8 cellular contexts compared by ENCODE assay signal in genomic region chr22:30289980-30290313, GRCh38. TPM values are rescaled to one million over a fixed set of nuclear protein-coding genes. Genes with fewer than 3 reads are reported as not detected.
DNase-seq lines count a peak whose midpoint lies in the region; ATAC-seq and TF ChIP-seq lines count a peak whose summit lies in the region.

No MANE protein-coding gene starts in this region.

- no peak for DNase-seq in CD8-positive, alpha-beta T cell
- DNase-seq in activated T-helper 1 cell treated with anti-CD3 and anti-CD28 coated beads, Interleukin-12 subunit alpha, Interleukin-12 subunit beta, Interleukin-2, Interleukin-4 antibody, amounts not matched to agents 30 ng/mL and 10 ng/mL and 1 ng/mL, durations not matched to agents 14 hours and 24 hours and 36 hours (ENCODE audit: low spot score) = no peak
- DNase-seq in stomach (no peak), AML-193 (lab: John Stamatoyannopoulos, UW) (no peak), EL (no peak)

- intact Hi-C loops in CD8-positive, alpha-beta T cell (cut with DNase I, micrococcal nuclease) = loop anchor here (1.0 kb wide), 6 partner anchors 16 to 136 kb away; partner anchors contain the start of genes SF3A1 (in 1 of the 2) and TBC1D10A (in 1 of the 2)
- intact Hi-C loops in activated T-helper 1 cell treated with anti-CD3 and anti-CD28 coated beads, Interleukin-12 subunit alpha, Interleukin-12 subunit beta, Interleukin-2, Interleukin-4 antibody, amounts not matched to agents 30 ng/mL and 10 ng/mL and 1 ng/mL, durations not matched to agents 14 hours and 24 hours and 36 hours (cut with micrococcal nuclease) = loop anchor here (1.0 to 5.0 kb wide), 9 partner anchors 16 to 523 kb away; partner anchors contain the start of genes CCDC157, LIF, PES1 and TBC1D10A
- intact Hi-C loops in stomach (cut with DNase I; ENCODE audit: low total_unique reads) = loop anchor here (5.0 kb wide), 1 partner anchor 97 kb away; the partner anchor contains the start of gene RNF215

- POLR2A ChIA-PET in CD8-positive, alpha-beta T cell (lab: Charles Lee) = interaction anchor here (0.9 to 10.9 kb wide), 11 partner anchors 8 to 137 kb away, joined by 3 to 143 read pairs (median 12); partner anchors contain the start of genes CCDC157, RNF215, SF3A1 and TBC1D10A

- TF ChIP-seq CTCF in CD8-positive, alpha-beta T cell (IDR thresholded peaks at IDR 0.05) = no peak
- no peak for TF ChIP-seq CTCF in stomach (IDR thresholded peaks at IDR 0.05)

- H3K27me3 ChIP-seq in CD8-positive, alpha-beta T cell (ENCODE audit: insufficient read depth, low read length) = no peaks in the 10 kb centered on the region
- H3K27me3 ChIP-seq in stomach = no peaks in the 10 kb centered on the region

- H3K4me1 Mint-ChIP-seq in CD8-positive, alpha-beta T cell (ENCODE audit: low read depth) = peaks cover 47% of the 10 kb centered on the region
- peaks cover 50% of the 10 kb centered on the region for H3K4me1 Mint-ChIP-seq in activated T-helper 1 cell treated with anti-CD3 and anti-CD28 coated beads, Interleukin-12 subunit alpha, Interleukin-12 subunit beta, Interleukin-2, Interleukin-4 antibody, amounts not matched to agents 30 ng/mL and 10 ng/mL and 1 ng/mL, durations not matched to agents 14 hours and 24 hours and 36 hours (ENCODE audit: low read depth)

- no peaks in the 10 kb centered on the region for H3K27me3 Mint-ChIP-seq in CD8-positive, alpha-beta T cell (ENCODE audit: low read depth)
- H3K27me3 Mint-ChIP-seq in activated T-helper 1 cell treated with anti-CD3 and anti-CD28 coated beads, Interleukin-12 subunit alpha, Interleukin-12 subunit beta, Interleukin-2, Interleukin-4 antibody, amounts not matched to agents 30 ng/mL and 10 ng/mL and 1 ng/mL, durations not matched to agents 14 hours and 24 hours and 36 hours (ENCODE audit: insufficient read depth) = no peaks in the 10 kb centered on the region

- peaks cover 23% of the 10 kb centered on the region for H3K36me3 ChIP-seq in CD8-positive, alpha-beta T cell (ENCODE audit: insufficient read depth, low read length)
- H3K36me3 ChIP-seq in stomach = peaks cover 37 to 56% (median 51%) of the 10 kb centered on the region in 4 donors

- peaks cover 41% of the 10 kb centered on the region for H3K36me3 Mint-ChIP-seq in CD8-positive, alpha-beta T cell
- H3K36me3 Mint-ChIP-seq in activated T-helper 1 cell treated with anti-CD3 and anti-CD28 coated beads, Interleukin-12 subunit alpha, Interleukin-12 subunit beta, Interleukin-2, Interleukin-4 antibody, amounts not matched to agents 30 ng/mL and 10 ng/mL and 1 ng/mL, durations not matched to agents 14 hours and 24 hours and 36 hours (ENCODE audit: low read depth) = peaks cover 10% of the 10 kb centered on the region

- no peaks in the 10 kb centered on the region for H3K9me3 ChIP-seq in CD8-positive, alpha-beta T cell (ENCODE audit: low read length)
- no peaks in the 10 kb centered on the region for H3K9me3 ChIP-seq in stomach

- H3K27ac Mint-ChIP-seq in CD8-positive, alpha-beta T cell = peak overlapping the region; percentile 84
- H3K27ac Mint-ChIP-seq in activated T-helper 1 cell treated with anti-CD3 and anti-CD28 coated beads, Interleukin-12 subunit alpha, Interleukin-12 subunit beta, Interleukin-2, Interleukin-4 antibody, amounts not matched to agents 30 ng/mL and 10 ng/mL and 1 ng/mL, durations not matched to agents 14 hours and 24 hours and 36 hours = peak overlapping the region; percentile 81

- 8 to 17% (median 15%) methylated on average over 6 to 12 of the region's 12 CpGs for WGBS in stomach, 5 donors

- no peak for TF ChIP-seq POLR2A in stomach (IDR thresholded peaks at IDR 0.05)

- H3K4me3 Mint-ChIP-seq in CD8-positive, alpha-beta T cell = peak overlapping the region; percentile 90
- peak overlapping the region; percentile 87 for H3K4me3 Mint-ChIP-seq in activated T-helper 1 cell treated with anti-CD3 and anti-CD28 coated beads, Interleukin-12 subunit alpha, Interleukin-12 subunit beta, Interleukin-2, Interleukin-4 antibody, amounts not matched to agents 30 ng/mL and 10 ng/mL and 1 ng/mL, durations not matched to agents 14 hours and 24 hours and 36 hours

- peak overlapping the region; percentile 44 for H3K27ac ChIP-seq in CD8-positive, alpha-beta T cell (ENCODE audit: low read depth, low read length)
- peak overlapping the region; percentile 85 to 97 (median 89) for H3K27ac ChIP-seq in stomach

- TF ChIP-seq EP300 in stomach (IDR thresholded peaks at IDR 0.05) = no peak

- peak; percentile 37 for ATAC-seq in CD8-positive, alpha-beta T cell
- ATAC-seq in HG02642 (IDR thresholded peaks at IDR 0.05; ENCODE audit: poor library complexity, unreplicated experiment) = peak; percentile 10
- ATAC-seq in HG03439 (IDR thresholded peaks at IDR 0.05; ENCODE audit: unreplicated experiment) = no peak

- H3K9me3 Mint-ChIP-seq in CD8-positive, alpha-beta T cell = no peaks in the 10 kb centered on the region
- H3K9me3 Mint-ChIP-seq in activated T-helper 1 cell treated with anti-CD3 and anti-CD28 coated beads, Interleukin-12 subunit alpha, Interleukin-12 subunit beta, Interleukin-2, Interleukin-4 antibody, amounts not matched to agents 30 ng/mL and 10 ng/mL and 1 ng/mL, durations not matched to agents 14 hours and 24 hours and 36 hours = no peaks in the 10 kb centered on the region

- H3K4me1 ChIP-seq in CD8-positive, alpha-beta T cell (ENCODE audit: insufficient read depth, low read length) = peaks cover 39% of the 10 kb centered on the region
- peaks cover 36 to 55% (median 48%) of the 10 kb centered on the region in 4 donors for H3K4me1 ChIP-seq in stomach

- H3K4me3 ChIP-seq in CD8-positive, alpha-beta T cell (ENCODE audit: low read depth, low read length) = peak overlapping the region; percentile 76
- H3K4me3 ChIP-seq in iPS-11a (ENCODE audit: low read depth, low read length) (peak overlapping the region; percentile 67), stomach (peak overlapping the region; percentile 84 to 97 (median 88))

- CTCF ChIA-PET in CD8-positive, alpha-beta T cell (lab: Charles Lee) = interaction anchor here (1.1 to 20.4 kb wide), 10 partner anchors 15 to 181 kb away, joined by 4 to 528 read pairs (median 68); partner anchors contain the start of genes CCDC157, MTFP1, RNF215 and SEC14L2

RNA-seq across cellular contexts. Expression of gene CASTOR1, which starts 0.6 kb away (rescaled TPM):
- 10 to 100 TPM; 17.2 to 21.9 TPM for total RNA-seq in CD8-positive, alpha-beta T cell
- 5.6 and 8.8 TPM in 2 replicates for total RNA-seq in activated T-helper 1 cell treated with anti-CD3 and anti-CD28 coated beads, Interleukin-12 subunit alpha, Interleukin-12 subunit beta, Interleukin-2, Interleukin-4 antibody, amounts not matched to agents 30 ng/mL and 10 ng/mL and 1 ng/mL, durations not matched to agents 14 hours and 24 hours and 36 hours
- 10 to 100 TPM in 1 of 5 donors, 1 to 10 TPM in 4; 1.2 to 57.8 (median 3.7) TPM for total RNA-seq in stomach
- polyA plus RNA-seq in stomach = 10 to 100 TPM in 1 of 3 donors, 1 to 10 TPM in 2; 6.6 to 17.0 (median 7.3) TPM

RNA-seq across cellular contexts. Expression of gene OSM, which starts 23.3 kb away (rescaled TPM):
- total RNA-seq in CD8-positive, alpha-beta T cell = 10 to 100 TPM; 26.1 to 26.5 TPM
- total RNA-seq in activated T-helper 1 cell treated with anti-CD3 and anti-CD28 coated beads, Interleukin-12 subunit alpha, Interleukin-12 subunit beta, Interleukin-2, Interleukin-4 antibody, amounts not matched to agents 30 ng/mL and 10 ng/mL and 1 ng/mL, durations not matched to agents 14 hours and 24 hours and 36 hours = 76.7 and 78.3 TPM in 2 replicates
- total RNA-seq in stomach = 1 to 10 TPM in 1 of 5 donors, not detected in 4; 1.3 TPM
- polyA plus RNA-seq in stomach = 10 to 100 TPM in 1 of 3 donors, 1 to 10 TPM in 1, under 1 TPM in 1; 0.33 to 22.7 (median 1.1) TPM

RNA-seq across cellular contexts. Expression of gene TBC1D10A, which starts 36.8 kb away (rescaled TPM):
- 10 to 100 TPM; 77.5 to 87.3 TPM for total RNA-seq in CD8-positive, alpha-beta T cell
- 17.3 and 24.9 TPM in 2 replicates for total RNA-seq in activated T-helper 1 cell treated with anti-CD3 and anti-CD28 coated beads, Interleukin-12 subunit alpha, Interleukin-12 subunit beta, Interleukin-2, Interleukin-4 antibody, amounts not matched to agents 30 ng/mL and 10 ng/mL and 1 ng/mL, durations not matched to agents 14 hours and 24 hours and 36 hours
- total RNA-seq in stomach = 10 to 100 TPM in 3 of 5 donors, 1 to 10 TPM in 2; 2.2 to 23.2 (median 16.3) TPM
- 10 to 100 TPM; 14.2 to 24.5 (median 20.3) TPM for polyA plus RNA-seq in stomach

RNA-seq across cellular contexts. Expression of gene LIF, which starts 43.4 kb away (rescaled TPM):
- total RNA-seq in CD8-positive, alpha-beta T cell = under 1 TPM; 0.30 to 0.42 TPM
- 450 and 455 TPM in 2 replicates for total RNA-seq in activated T-helper 1 cell treated with anti-CD3 and anti-CD28 coated beads, Interleukin-12 subunit alpha, Interleukin-12 subunit beta, Interleukin-2, Interleukin-4 antibody, amounts not matched to agents 30 ng/mL and 10 ng/mL and 1 ng/mL, durations not matched to agents 14 hours and 24 hours and 36 hours
- 1 to 10 TPM in 3 of 5 donors, not detected in 2; 2.0 to 2.4 (median 2.3) TPM for total RNA-seq in stomach
- polyA plus RNA-seq in stomach = 1 to 10 TPM in 2 of 3 donors, under 1 TPM in 1; 0.35 to 5.0 (median 1.4) TPM

Comparison
In these comparisons a context has a peak if more than half of its experiments do, and no peak if none do; other contexts are left out.
1. RNA of gene OSM, which starts 23.3 kb away (total RNA-seq): 76.7 to 78.3 TPM in activated T-helper 1 cell treated with anti-CD3 and anti-CD28 coated beads, Interleukin-12 subunit alpha, Interleukin-12 subunit beta, Interleukin-2, Interleukin-4 antibody, amounts not matched to agents 30 ng/mL and 10 ng/mL and 1 ng/mL, durations not matched to agents 14 hours and 24 hours and 36 hours and 26.1 to 26.5 TPM in CD8-positive, alpha-beta T cell; 1.3 TPM in stomach; every median in the first group is over 10 times any median in the second.
2. Peak in every context shown above with its lines, with median percentiles within 50 percentile points of each other: H3K4me3 ChIP-seq.